ENCODE assay signal across 1 cellular context in the genomic region with DNA sequence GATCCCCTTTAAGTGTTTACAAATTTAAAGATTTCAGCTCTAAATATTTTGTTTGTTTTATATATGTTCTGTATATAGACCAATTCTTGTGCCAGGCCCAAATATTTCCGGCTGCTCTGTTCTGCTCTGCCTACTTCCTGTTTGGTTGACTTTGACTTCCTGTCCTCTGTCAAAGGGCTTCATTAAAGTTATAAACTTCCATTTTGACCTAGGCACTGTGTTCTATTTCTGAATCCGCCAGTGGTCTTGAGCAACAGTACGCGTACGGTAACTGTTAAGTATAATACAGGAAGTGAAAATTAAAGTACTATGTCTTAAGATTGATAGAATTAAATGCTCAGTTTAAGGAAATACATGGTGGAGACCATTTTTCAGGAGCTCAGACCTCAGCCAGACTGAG.
TF ChIP-seq lines count a peak whose summit lies in the region.

No MANE protein-coding gene starts in this region.

TF ChIP-seq in SK-N-SH, 30 proteins besides CTCF, POLR2A, EP300 and RAD21 (continued from another document):
- TF ChIP-seq, protein P1, sequence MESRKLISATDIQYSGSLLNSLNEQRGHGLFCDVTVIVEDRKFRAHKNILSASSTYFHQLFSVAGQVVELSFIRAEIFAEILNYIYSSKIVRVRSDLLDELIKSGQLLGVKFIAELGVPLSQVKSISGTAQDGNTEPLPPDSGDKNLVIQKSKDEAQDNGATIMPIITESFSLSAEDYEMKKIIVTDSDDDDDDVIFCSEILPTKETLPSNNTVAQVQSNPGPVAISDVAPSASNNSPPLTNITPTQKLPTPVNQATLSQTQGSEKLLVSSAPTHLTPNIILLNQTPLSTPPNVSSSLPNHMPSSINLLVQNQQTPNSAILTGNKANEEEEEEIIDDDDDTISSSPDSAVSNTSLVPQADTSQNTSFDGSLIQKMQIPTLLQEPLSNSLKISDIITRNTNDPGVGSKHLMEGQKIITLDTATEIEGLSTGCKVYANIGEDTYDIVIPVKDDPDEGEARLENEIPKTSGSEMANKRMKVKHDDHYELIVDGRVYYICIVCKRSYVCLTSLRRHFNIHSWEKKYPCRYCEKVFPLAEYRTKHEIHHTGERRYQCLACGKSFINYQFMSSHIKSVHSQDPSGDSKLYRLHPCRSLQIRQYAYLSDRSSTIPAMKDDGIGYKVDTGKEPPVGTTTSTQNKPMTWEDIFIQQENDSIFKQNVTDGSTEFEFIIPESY (IDR thresholded peaks at IDR 0.05; ENCODE audit: borderline replicate concordance, low read depth), result no peak
- no peak for TF ChIP-seq TCF12 (IDR thresholded peaks at IDR 0.05)
- no peak for TF ChIP-seq GATA2 (CRISPR knock-in tag; IDR thresholded peaks at IDR 0.05)
- TF ChIP-seq MAX (IDR thresholded peaks at IDR 0.05; ENCODE audit: low read depth), result no peak
- no peak for TF ChIP-seq USF2 (IDR thresholded peaks at IDR 0.05; ENCODE audit: borderline replicate concordance, low read depth, low read length)
- no peak for TF ChIP-seq EZH2phosphoT487 (IDR thresholded peaks at IDR 0.05; ENCODE audit: borderline replicate concordance, low read depth)
- TF ChIP-seq RXRA (IDR thresholded peaks at IDR 0.05; ENCODE audit: borderline replicate concordance, low read depth), result no peak
- no peak for TF ChIP-seq CHD2 (IDR thresholded peaks at IDR 0.05; ENCODE audit: low read length, partially characterized antibody)
- TF ChIP-seq PBX3 (IDR thresholded peaks at IDR 0.05), result no peak
- TF ChIP-seq POLR2AphosphoS5 (IDR thresholded peaks at IDR 0.05; ENCODE audit: low read depth, low read length), result no peak
- TF ChIP-seq, protein P2, sequence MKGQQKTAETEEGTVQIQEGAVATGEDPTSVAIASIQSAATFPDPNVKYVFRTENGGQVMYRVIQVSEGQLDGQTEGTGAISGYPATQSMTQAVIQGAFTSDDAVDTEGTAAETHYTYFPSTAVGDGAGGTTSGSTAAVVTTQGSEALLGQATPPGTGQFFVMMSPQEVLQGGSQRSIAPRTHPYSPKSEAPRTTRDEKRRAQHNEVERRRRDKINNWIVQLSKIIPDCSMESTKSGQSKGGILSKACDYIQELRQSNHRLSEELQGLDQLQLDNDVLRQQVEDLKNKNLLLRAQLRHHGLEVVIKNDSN (IDR thresholded peaks at IDR 0.05; ENCODE audit: borderline replicate concordance, low read depth), result no peak
